Comparison of ENCODE assay signal across 8 cellular contexts in genomic region chr1:63522891-63523728, GRCh38. TPM values are rescaled to one million over a fixed set of nuclear protein-coding genes. Genes with fewer than 3 reads are reported as not detected.
DNase-seq lines count a peak whose midpoint lies in the region; FAIRE-seq and TF ChIP-seq lines count a peak whose summit lies in the region.

A gene with protein sequence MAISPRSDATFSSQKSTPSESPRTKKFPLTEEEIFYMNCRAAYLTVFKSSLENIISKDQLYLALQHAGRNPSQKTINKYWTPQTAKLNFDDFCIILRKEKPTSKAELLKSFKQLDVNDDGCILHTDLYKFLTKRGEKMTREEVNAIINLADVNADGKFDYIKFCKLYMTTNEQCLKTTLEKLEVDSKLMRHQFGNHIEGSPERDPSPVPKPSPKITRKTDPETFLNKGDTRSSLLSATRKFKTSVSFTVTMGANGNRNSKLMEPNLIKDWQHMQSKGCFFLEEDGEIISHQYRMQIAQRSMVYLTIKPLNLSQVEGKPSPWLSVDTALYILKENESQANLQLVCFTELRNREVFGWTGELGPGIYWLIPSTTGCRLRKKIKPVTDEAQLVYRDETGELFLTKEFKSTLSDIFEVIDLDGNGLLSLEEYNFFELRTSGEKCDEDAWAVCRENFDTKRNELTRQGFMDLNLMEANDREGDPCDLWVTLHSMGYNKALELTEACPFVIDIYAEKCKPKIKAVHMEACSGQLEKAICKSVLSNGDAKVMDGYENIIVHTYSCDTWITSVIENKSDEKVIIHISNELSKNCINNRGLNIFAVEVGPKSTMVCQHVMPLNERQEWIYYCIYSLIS (plus strand): TSS chr1:63523525. CDS start chr1:63525573, 2,048 bp downstream.
A gene with protein sequence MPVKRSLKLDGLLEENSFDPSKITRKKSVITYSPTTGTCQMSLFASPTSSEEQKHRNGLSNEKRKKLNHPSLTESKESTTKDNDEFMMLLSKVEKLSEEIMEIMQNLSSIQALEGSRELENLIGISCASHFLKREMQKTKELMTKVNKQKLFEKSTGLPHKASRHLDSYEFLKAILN (minus strand): TSS chr1:63523225. CDS start chr1:63523133, 92 bp downstream.

- no peak for TF ChIP-seq CTCF in MM.1S (IDR thresholded peaks at IDR 0.05; ENCODE audit: low read length)

- H3K4me1 ChIP-seq in MM.1S (ENCODE audit: low read length) (peaks cover 15% of the 10 kb centered on the region), neuron (ENCODE audit: insufficient read depth, low read length) (peaks cover 16% of the 10 kb centered on the region)

- no peaks in the 10 kb centered on the region for H3K9me2 ChIP-seq in MM.1S (replicated peaks; ENCODE audit: insufficient read depth, low read length)

- no peaks in the 10 kb centered on the region for H3K36me3 ChIP-seq in MM.1S (replicated peaks; ENCODE audit: insufficient read depth, low read length)
- peaks cover 16% of the 10 kb centered on the region for H3K36me3 ChIP-seq in neuron (ENCODE audit: insufficient read depth, low read length)

- H3K27ac ChIP-seq in MM.1S (ENCODE audit: low read length), result peak within 1 kb of the TSS; percentile 97

- peak within 1 kb of the TSS; percentile 94 for H3K9ac ChIP-seq in MM.1S (ENCODE audit: low read length)

- no peaks in the 10 kb centered on the region for H3K27me3 ChIP-seq in MM.1S (replicated peaks; ENCODE audit: insufficient read depth, low read length)
- H3K27me3 ChIP-seq in neuron (ENCODE audit: insufficient read depth, low read length), result no peaks in the 10 kb centered on the region

- peak within 1 kb of the TSS; percentile 87 for H3K4me3 ChIP-seq in MM.1S (ENCODE audit: low read length)
- H3K4me3 ChIP-seq in neuron (ENCODE audit: low read length), result peak within 1 kb of the TSS; percentile 82

- peak within 1 kb of the TSS; percentile 91 for H3K4me2 ChIP-seq in MM.1S (ENCODE audit: low read depth, low read length)

- H2AFZ ChIP-seq in MM.1S (ENCODE audit: low read length) (peak within 1 kb of the TSS; percentile 25), neuron (ENCODE audit: low read depth, low read length) (peak within 1 kb of the TSS; percentile 78)

- FAIRE-seq in frontal cortex (lab: Jason Lieb, UNC), result no peak

- H3K9me3 ChIP-seq in MM.1S (replicated peaks; ENCODE audit: insufficient read depth, low read length) (no peaks in the 10 kb centered on the region), neuron (ENCODE audit: low read length) (no peaks in the 10 kb centered on the region)

- H3K79me2 ChIP-seq in MM.1S (ENCODE audit: low read length), result peaks cover 61% of the 10 kb centered on the region

- peaks cover 29% of the 10 kb centered on the region for H3F3A ChIP-seq in MM.1S (ENCODE audit: insufficient read depth, low read length)

- no peaks in the 10 kb centered on the region for H4K20me1 ChIP-seq in MM.1S (ENCODE audit: insufficient read depth, low read length)

- DNase-seq in GDM1 (lab: John Stamatoyannopoulos, UW) (peak; percentile 74), HCEC 1CT (peak; percentile 95), MM.1S (peak; percentile 96), SIG-M5 treated with dmso at 0.1 percent for 504 hours (lab: John Stamatoyannopoulos, UW; ENCODE audit: unreplicated experiment) (peak; percentile 95), frontal cortex (ENCODE audit: low spot score in 2 of 2) (peak; percentile 41 to 62), stromal cell of bone marrow (ENCODE audit: low read depth) (peak; percentile 88)
- peak; percentile 83 for DNase-seq in activated naive CD4-positive, alpha-beta T cell treated with Interleukin-2 at 50 U/mL for 16 hours

RNA-seq across cellular contexts. Expression of the first gene that starts in this region (rescaled TPM):
- 42.4 TPM for total RNA-seq in frontal cortex

RNA-seq across cellular contexts. Expression of the second gene that starts in this region (rescaled TPM):
- 17.5 TPM for total RNA-seq in frontal cortex

Comparison
In these comparisons a context has a peak if more than half of its experiments do, and no peak if none do; other contexts are left out.
1. Peak in every context shown above with its lines: DNase-seq, H3K4me3 ChIP-seq and H3K27ac ChIP-seq.